ENCODE assay signal across 24 cellular contexts in the genomic region with DNA sequence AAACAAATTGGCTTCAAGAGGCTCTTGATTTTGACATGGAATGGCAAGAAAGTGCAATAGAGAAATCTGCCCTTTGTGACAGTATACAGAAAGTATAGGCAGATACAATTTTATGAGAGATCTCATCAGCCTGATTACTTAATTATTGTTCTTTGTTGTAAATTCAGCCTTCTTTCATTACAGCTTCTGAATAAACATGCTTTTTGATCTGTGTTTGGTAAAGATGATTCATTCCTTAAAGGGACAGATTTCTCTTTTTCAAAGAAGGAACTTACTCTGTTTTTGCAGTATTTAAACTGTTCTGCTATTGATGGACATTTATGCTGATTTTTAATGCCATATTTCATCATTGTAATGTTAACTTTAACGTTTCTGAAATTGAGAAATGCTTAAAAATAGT. TPM values are rescaled to one million over a fixed set of nuclear protein-coding genes. Genes with fewer than 3 reads are reported as not detected.
"Had no signal": no experiment of that assay in that cellular context is flagged by ENCODE, and none has a peak within 500 bp of the region (broad histone marks: within the 10 kb centered on the region; RNA-seq: fewer than 3 reads in every experiment).

No MANE protein-coding gene starts in this region.

- H3K27ac Mint-ChIP-seq: activated CD4-positive, alpha-beta T cell treated with anti-CD3 and anti-CD28 coated beads, Interleukin-2, amount 10 ng/mL, durations not matched to agents 7 days and 5 days; activated naive CD4-positive, alpha-beta T cell treated with anti-CD3 and anti-CD28 coated beads, Interleukin-2, amount 50 U/mL, for 24 hours; natural killer cell; T-helper 2 cell treated with Interferon-gamma antibody and Interleukin-4, amounts not matched to agents 5 μg/mL and 100 μg/mL, for 36 hours had no signal

- H3K4me3 ChIP-seq: body of pancreas, cardiac muscle cell, left ventricle myocardium inferior, ovary, psoas muscle, right atrium auricular region, thoracic aorta, upper lobe of left lung had no signal

- DNase-seq: activated CD4-positive, alpha-beta T cell treated with anti-CD3 and anti-CD28 coated beads, Interleukin-2, amount 10 ng/mL, durations not matched to agents 7 days and 5 days; activated CD4-positive, CD25-positive, alpha-beta regulatory T cell treated with anti-CD3 and anti-CD28 coated beads, Interleukin-2, amount 50 U/mL, for 72 hours; activated gamma-delta T cell treated with Interleukin-2 at 50 U/mL for 16 hours; activated T-cell treated with anti-CD3 and anti-CD28 coated beads, Interleukin-2, amount 50 U/mL, for 1 hour; anterior cingulate cortex; body of pancreas; cortex of kidney; foreskin keratinocyte; left ventricle myocardium inferior; midbrain; natural killer cell; ovary; psoas muscle; stimulated activated CD4-positive, alpha-beta T cell treated with anti-CD3 and anti-CD28 coated beads, Interleukin-4, amount 100 ng/mL, for 24 hours; stimulated activated naive CD4-positive, alpha-beta T cell treated with Interleukin-2 at 50 U/mL for 16 hours; upper lobe of left lung; WERI-Rb-1 had no signal

- H3K9me3 ChIP-seq: body of pancreas, left ventricle myocardium inferior, ovary, psoas muscle, right atrium auricular region, thoracic aorta, upper lobe of left lung had no signal

- H3K9me3 Mint-ChIP-seq: activated CD4-positive, alpha-beta T cell treated with anti-CD3 and anti-CD28 coated beads, Interleukin-2, amount 10 ng/mL, durations not matched to agents 7 days and 5 days; activated naive CD4-positive, alpha-beta T cell treated with anti-CD3 and anti-CD28 coated beads, Interleukin-2, amount 50 U/mL, for 24 hours; natural killer cell; T-helper 2 cell treated with Interferon-gamma antibody and Interleukin-4, amounts not matched to agents 5 μg/mL and 100 μg/mL, for 36 hours had no signal

- ATAC-seq: body of pancreas, foreskin keratinocyte, natural killer cell, psoas muscle had no signal

- H3K4me3 Mint-ChIP-seq: activated CD4-positive, alpha-beta T cell treated with anti-CD3 and anti-CD28 coated beads, Interleukin-2, amount 10 ng/mL, durations not matched to agents 7 days and 5 days; activated naive CD4-positive, alpha-beta T cell treated with anti-CD3 and anti-CD28 coated beads, Interleukin-2, amount 50 U/mL, for 24 hours; natural killer cell; T-helper 2 cell treated with Interferon-gamma antibody and Interleukin-4, amounts not matched to agents 5 μg/mL and 100 μg/mL, for 36 hours had no signal

- H3K27me3 Mint-ChIP-seq: activated CD4-positive, alpha-beta T cell treated with anti-CD3 and anti-CD28 coated beads, Interleukin-2, amount 10 ng/mL, durations not matched to agents 7 days and 5 days; activated naive CD4-positive, alpha-beta T cell treated with anti-CD3 and anti-CD28 coated beads, Interleukin-2, amount 50 U/mL, for 24 hours had no signal

- H3K27ac ChIP-seq: cardiac muscle cell, epithelial cell of prostate, foreskin keratinocyte, left ventricle myocardium inferior, ovary, psoas muscle, right atrium auricular region, thoracic aorta, upper lobe of left lung, WERI-Rb-1 had no signal

- H3K36me3 ChIP-seq: ovary, WERI-Rb-1 had no signal

- H3K4me1 ChIP-seq: foreskin keratinocyte had no signal

RNA-seq across cellular contexts. Expression of a gene that starts 36.6 kb away (rescaled TPM):
- total RNA-seq: kidney epithelial cell had no signal
